In genomic region chr20:52105573-52106422, GRCh38 we compare ENCODE assay signal across 8 cellular contexts.
DNase-seq lines count a peak whose midpoint lies in the region; ATAC-seq and TF ChIP-seq lines count a peak whose summit lies in the region.

No MANE protein-coding gene starts in this region.

- CTCF ChIA-PET in activated B cell treated with CpG ODN at 0.5 μM for 24 hours (lab: Charles Lee): interaction anchor here (1.0 kb wide), 1 partner anchor 23 kb away, joined by 6 read pairs; no protein-coding TSS in a partner anchor

- peak overlapping the region; percentile 52 for H3K27ac ChIP-seq in foreskin keratinocyte
- H3K27ac ChIP-seq in prostate gland: no peak overlapping the region

- peaks cover 2% of the 10 kb centered on the region for H3K36me3 Mint-ChIP-seq in activated B cell treated with CpG ODN at 0.5 μM for 24 hours (ENCODE audit: low read depth)

- H3K27me3 Mint-ChIP-seq in activated B cell treated with CpG ODN at 0.5 μM for 24 hours: peaks cover 32% of the 10 kb centered on the region

- TF ChIP-seq CTCF in GM06990 (IDR thresholded peaks at IDR 0.05; ENCODE audit: insufficient read depth, low read length, poor library complexity, severe bottlenecking): peak; percentile 32
- no peak for TF ChIP-seq CTCF in activated B cell treated with CpG ODN at 0.5 μM for 24 hours (IDR thresholded peaks at IDR 0.05)
- TF ChIP-seq CTCF in foreskin keratinocyte (conservative IDR thresholded peaks at IDR 0.05): peak; percentile 72
- TF ChIP-seq CTCF in prostate gland (IDR thresholded peaks at IDR 0.05): peak in 1 of 4 experiments; percentile 23

- peak overlapping the region; percentile 48 for H3K4me3 Mint-ChIP-seq in activated B cell treated with CpG ODN at 0.5 μM for 24 hours

- intact Hi-C loops in activated B cell treated with CpG ODN at 0.5 μM for 24 hours (cut with micrococcal nuclease) (no loop called here), prostate gland (cut with DNase I) (no loop called here)

- H3K4me1 Mint-ChIP-seq in activated B cell treated with CpG ODN at 0.5 μM for 24 hours: peaks cover 27% of the 10 kb centered on the region

- no peak overlapping the region for H3K27ac Mint-ChIP-seq in activated B cell treated with CpG ODN at 0.5 μM for 24 hours

- H3K4me3 ChIP-seq in GM06990 (replicated peaks; ENCODE audit: low read depth, low read length) (no peak overlapping the region), prostate gland (peak overlapping the region; percentile 30 to 34)

- no peak for ATAC-seq in activated B cell treated with CpG ODN at 0.5 μM for 24 hours (ENCODE audit: low read depth)
- peak; percentile 67 for ATAC-seq in foreskin keratinocyte
- ATAC-seq in GM18909 (IDR thresholded peaks at IDR 0.05; ENCODE audit: poor library complexity, unreplicated experiment): no peak
- no peak for ATAC-seq in HG03135 (IDR thresholded peaks at IDR 0.05; ENCODE audit: unreplicated experiment)
- no peak for ATAC-seq in GM18502 (IDR thresholded peaks at IDR 0.05; ENCODE audit: poor library complexity, unreplicated experiment)

- TF ChIP-seq POLR2A in prostate gland (IDR thresholded peaks at IDR 0.05): no peak

- H3K9me3 Mint-ChIP-seq in activated B cell treated with CpG ODN at 0.5 μM for 24 hours: no peaks in the 10 kb centered on the region

- no peaks in the 10 kb centered on the region for H3K4me1 ChIP-seq in foreskin keratinocyte
- H3K4me1 ChIP-seq in prostate gland (replicated peaks): no peaks in the 10 kb centered on the region

- DNase-seq in GM06990 (ENCODE audit: extremely low read depth, insufficient read length) (no peak), activated B cell treated with CpG ODN at 0.5 μM for 24 hours (no peak), foreskin keratinocyte (peak; percentile 84 to 92), prostate gland (ENCODE audit: low spot score) (peak; percentile 26), NCI-H1417 (lab: John Stamatoyannopoulos, UW) (no peak)

- WGBS in prostate gland: 4% methylated on average over 39 of the region's 39 CpGs

- H3K36me3 ChIP-seq in GM06990 (ENCODE audit: control insufficient read depth, insufficient read depth, low read length): no peaks in the 10 kb centered on the region
- no peaks in the 10 kb centered on the region for H3K36me3 ChIP-seq in prostate gland

- H3K27me3 ChIP-seq in GM06990 (replicated peaks; ENCODE audit: control insufficient read depth, insufficient read depth, low read length): no peaks in the 10 kb centered on the region
- H3K27me3 ChIP-seq in foreskin keratinocyte: no peaks in the 10 kb centered on the region
- no peaks in the 10 kb centered on the region for H3K27me3 ChIP-seq in prostate gland (replicated peaks; ENCODE audit: insufficient read depth)

- H3K9me3 ChIP-seq in prostate gland: no peaks in the 10 kb centered on the region

- POLR2A ChIA-PET in activated B cell treated with CpG ODN at 0.5 μM for 24 hours (lab: Charles Lee): no interaction called here

Comparison
In these comparisons a context has a peak if more than half of its experiments do, and no peak if none do; other contexts are left out.
1. DNase-seq: peak in foreskin keratinocyte (2 of 2) and prostate gland (single experiment); none in GM06990 (single experiment), activated B cell treated with CpG ODN at 0.5 μM for 24 hours (single experiment) and NCI-H1417 (0 of 3).